1 cellular context compared by ENCODE assay signal in the genomic region with DNA sequence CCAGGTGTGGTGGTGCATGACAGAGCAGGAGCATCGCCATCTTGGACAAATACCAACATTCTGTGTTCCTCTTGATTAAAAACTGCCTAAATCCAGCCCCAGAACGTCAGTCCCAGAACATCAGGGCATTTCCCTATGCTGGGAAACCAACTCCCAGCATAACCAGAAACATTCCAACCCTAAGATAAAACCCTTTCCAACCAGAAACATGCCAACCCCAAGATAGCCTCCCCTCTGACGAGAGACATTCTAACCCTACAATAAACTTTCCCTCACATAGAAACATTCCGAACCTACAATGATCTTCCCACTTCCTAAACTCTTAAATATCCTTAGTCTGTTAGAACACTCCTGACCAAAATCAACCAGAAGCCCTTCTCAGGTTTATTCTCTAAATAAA.
TF ChIP-seq lines count a peak whose summit lies in the region.

No MANE protein-coding gene starts in this region.

TF ChIP-seq in K562, 482 proteins besides CTCF, POLR2A, EP300 and RAD21:
- no peak for TF ChIP-seq CBX5 (IDR thresholded peaks at IDR 0.05; ENCODE audit: borderline replicate concordance, low read depth)
- TF ChIP-seq CSDE1 (IDR thresholded peaks at IDR 0.05): no peak
- TF ChIP-seq ZNF668 (CRISPR knock-in tag; IDR thresholded peaks at IDR 0.05): no peak
- no peak for TF ChIP-seq EP400 (IDR thresholded peaks at IDR 0.05)
- TF ChIP-seq MCM5 (IDR thresholded peaks at IDR 0.05; ENCODE audit: low read depth): no peak
- TF ChIP-seq DDX20 (tag; IDR thresholded peaks at IDR 0.05; ENCODE audit: low read depth): no peak
- no peak for TF ChIP-seq PHF21A (IDR thresholded peaks at IDR 0.05; ENCODE audit: borderline replicate concordance, low read depth)
- no peak for TF ChIP-seq PYGO2 (tag; IDR thresholded peaks at IDR 0.05)
- no peak for TF ChIP-seq SP2 (IDR thresholded peaks at IDR 0.05; ENCODE audit: extremely low read depth, low read depth, low read length, poor library complexity, severe bottlenecking)
- TF ChIP-seq FOXJ3 (CRISPR knock-in tag; IDR thresholded peaks at IDR 0.05): no peak
- TF ChIP-seq, protein P1, sequence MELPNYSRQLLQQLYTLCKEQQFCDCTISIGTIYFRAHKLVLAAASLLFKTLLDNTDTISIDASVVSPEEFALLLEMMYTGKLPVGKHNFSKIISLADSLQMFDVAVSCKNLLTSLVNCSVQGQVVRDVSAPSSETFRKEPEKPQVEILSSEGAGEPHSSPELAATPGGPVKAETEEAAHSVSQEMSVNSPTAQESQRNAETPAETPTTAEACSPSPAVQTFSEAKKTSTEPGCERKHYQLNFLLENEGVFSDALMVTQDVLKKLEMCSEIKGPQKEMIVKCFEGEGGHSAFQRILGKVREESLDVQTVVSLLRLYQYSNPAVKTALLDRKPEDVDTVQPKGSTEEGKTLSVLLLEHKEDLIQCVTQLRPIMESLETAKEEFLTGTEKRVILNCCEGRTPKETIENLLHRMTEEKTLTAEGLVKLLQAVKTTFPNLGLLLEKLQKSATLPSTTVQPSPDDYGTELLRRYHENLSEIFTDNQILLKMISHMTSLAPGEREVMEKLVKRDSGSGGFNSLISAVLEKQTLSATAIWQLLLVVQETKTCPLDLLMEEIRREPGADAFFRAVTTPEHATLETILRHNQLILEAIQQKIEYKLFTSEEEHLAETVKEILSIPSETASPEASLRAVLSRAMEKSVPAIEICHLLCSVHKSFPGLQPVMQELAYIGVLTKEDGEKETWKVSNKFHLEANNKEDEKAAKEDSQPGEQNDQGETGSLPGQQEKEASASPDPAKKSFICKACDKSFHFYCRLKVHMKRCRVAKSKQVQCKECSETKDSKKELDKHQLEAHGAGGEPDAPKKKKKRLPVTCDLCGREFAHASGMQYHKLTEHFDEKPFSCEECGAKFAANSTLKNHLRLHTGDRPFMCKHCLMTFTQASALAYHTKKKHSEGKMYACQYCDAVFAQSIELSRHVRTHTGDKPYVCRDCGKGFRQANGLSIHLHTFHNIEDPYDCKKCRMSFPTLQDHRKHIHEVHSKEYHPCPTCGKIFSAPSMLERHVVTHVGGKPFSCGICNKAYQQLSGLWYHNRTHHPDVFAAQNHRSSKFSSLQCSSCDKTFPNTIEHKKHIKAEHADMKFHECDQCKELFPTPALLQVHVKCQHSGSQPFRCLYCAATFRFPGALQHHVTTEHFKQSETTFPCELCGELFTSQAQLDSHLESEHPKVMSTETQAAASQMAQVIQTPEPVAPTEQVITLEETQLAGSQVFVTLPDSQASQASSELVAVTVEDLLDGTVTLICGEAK (IDR thresholded peaks at IDR 0.05): no peak
- TF ChIP-seq, protein P1 (CRISPR knock-in tag; IDR thresholded peaks at IDR 0.05): no peak
- TF ChIP-seq, protein P2, sequence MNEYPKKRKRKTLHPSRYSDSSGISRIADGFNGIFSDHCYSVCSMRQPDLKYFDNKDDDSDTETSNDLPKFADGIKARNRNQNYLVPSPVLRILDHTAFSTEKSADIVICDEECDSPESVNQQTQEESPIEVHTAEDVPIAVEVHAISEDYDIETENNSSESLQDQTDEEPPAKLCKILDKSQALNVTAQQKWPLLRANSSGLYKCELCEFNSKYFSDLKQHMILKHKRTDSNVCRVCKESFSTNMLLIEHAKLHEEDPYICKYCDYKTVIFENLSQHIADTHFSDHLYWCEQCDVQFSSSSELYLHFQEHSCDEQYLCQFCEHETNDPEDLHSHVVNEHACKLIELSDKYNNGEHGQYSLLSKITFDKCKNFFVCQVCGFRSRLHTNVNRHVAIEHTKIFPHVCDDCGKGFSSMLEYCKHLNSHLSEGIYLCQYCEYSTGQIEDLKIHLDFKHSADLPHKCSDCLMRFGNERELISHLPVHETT (CRISPR knock-in tag; conservative IDR thresholded peaks at IDR 0.05 in 1 of 2, IDR thresholded peaks at IDR 0.05 in 1 of 2): no peak
- no peak for TF ChIP-seq ZNF175 (CRISPR knock-in tag; IDR thresholded peaks at IDR 0.05; ENCODE audit: low read depth)
- no peak for TF ChIP-seq TGIF2 (CRISPR knock-in tag; IDR thresholded peaks at IDR 0.05)
- TF ChIP-seq XRCC5 (IDR thresholded peaks at IDR 0.05; ENCODE audit: low read depth, low read length): no peak
- TF ChIP-seq NR2C2 (CRISPR knock-in tag; IDR thresholded peaks at IDR 0.05): no peak
- no peak for TF ChIP-seq NR2C2 (tag; IDR thresholded peaks at IDR 0.05)
- TF ChIP-seq, protein P3, sequence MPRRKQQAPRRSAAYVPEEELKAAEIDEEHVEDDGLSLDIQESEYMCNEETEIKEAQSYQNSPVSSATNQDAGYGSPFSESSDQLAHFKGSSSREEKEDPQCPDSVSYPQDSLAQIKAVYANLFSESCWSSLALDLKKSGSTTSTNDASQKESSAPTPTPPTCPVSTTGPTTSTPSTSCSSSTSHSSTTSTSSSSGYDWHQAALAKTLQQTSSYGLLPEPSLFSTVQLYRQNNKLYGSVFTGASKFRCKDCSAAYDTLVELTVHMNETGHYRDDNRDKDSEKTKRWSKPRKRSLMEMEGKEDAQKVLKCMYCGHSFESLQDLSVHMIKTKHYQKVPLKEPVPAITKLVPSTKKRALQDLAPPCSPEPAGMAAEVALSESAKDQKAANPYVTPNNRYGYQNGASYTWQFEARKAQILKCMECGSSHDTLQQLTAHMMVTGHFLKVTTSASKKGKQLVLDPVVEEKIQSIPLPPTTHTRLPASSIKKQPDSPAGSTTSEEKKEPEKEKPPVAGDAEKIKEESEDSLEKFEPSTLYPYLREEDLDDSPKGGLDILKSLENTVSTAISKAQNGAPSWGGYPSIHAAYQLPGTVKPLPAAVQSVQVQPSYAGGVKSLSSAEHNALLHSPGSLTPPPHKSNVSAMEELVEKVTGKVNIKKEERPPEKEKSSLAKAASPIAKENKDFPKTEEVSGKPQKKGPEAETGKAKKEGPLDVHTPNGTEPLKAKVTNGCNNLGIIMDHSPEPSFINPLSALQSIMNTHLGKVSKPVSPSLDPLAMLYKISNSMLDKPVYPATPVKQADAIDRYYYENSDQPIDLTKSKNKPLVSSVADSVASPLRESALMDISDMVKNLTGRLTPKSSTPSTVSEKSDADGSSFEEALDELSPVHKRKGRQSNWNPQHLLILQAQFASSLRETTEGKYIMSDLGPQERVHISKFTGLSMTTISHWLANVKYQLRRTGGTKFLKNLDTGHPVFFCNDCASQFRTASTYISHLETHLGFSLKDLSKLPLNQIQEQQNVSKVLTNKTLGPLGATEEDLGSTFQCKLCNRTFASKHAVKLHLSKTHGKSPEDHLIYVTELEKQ (CRISPR knock-in tag; IDR thresholded peaks at IDR 0.05): no peak
